ENCODE assay signal across 8 cellular contexts in genomic region chr6:41505084-41506049, GRCh38. TPM values are rescaled to one million over a fixed set of nuclear protein-coding genes. Genes with fewer than 3 reads are reported as not detected.
DNase-seq lines count a peak whose midpoint lies in the region; ATAC-seq and TF ChIP-seq lines count a peak whose summit lies in the region.

No MANE protein-coding gene starts in this region.

- no peaks in the 10 kb centered on the region for H3K9me2 ChIP-seq in PC-3 (replicated peaks; ENCODE audit: low read length)

- peak overlapping the region; percentile 74 for H2BK120ac ChIP-seq in mesenchymal stem cell (ENCODE audit: low read depth, low read length)

- no peak overlapping the region for H4K91ac ChIP-seq in mesenchymal stem cell (ENCODE audit: low read length)

- H3K4me2 ChIP-seq in PC-3 (ENCODE audit: low read length) (peak overlapping the region; percentile 86), mesenchymal stem cell (ENCODE audit: low read length, poor library complexity, severe bottlenecking) (peak overlapping the region; percentile 81)

- H2AFZ ChIP-seq in PC-3 (ENCODE audit: low read length): peak overlapping the region; percentile 77
- no peak overlapping the region for H2AFZ ChIP-seq in mesenchymal stem cell (ENCODE audit: low read depth, low read length)

- TF ChIP-seq POLR2A in testis (IDR thresholded peaks at IDR 0.05): no peak

- H3K4me1 ChIP-seq in PC-3 (ENCODE audit: insufficient read depth, low read length): peaks cover 14% of the 10 kb centered on the region
- H3K4me1 ChIP-seq in mesenchymal stem cell (ENCODE audit: control insufficient read depth, insufficient read depth, low read depth, low read length): peaks cover 22% of the 10 kb centered on the region
- peaks cover 29% of the 10 kb centered on the region for H3K4me1 ChIP-seq in testis

- BruUV-seq in PC-3 (replicated peaks; lab: Mats Ljungman, UMichigan): no TSS peak

- TF ChIP-seq CTCF in PC-3 (conservative IDR thresholded peaks at IDR 0.05; ENCODE audit: low read depth, low read length) (no peak), testis (IDR thresholded peaks at IDR 0.05) (peak in 1 of 3 experiments; percentile 1)

- peak overlapping the region in 1 of 2 experiments; percentile 66 for H3K4ac ChIP-seq in mesenchymal stem cell (ENCODE audit: low read depth in 1 of 2, low read length in 2 of 2)

- H3K4me3 ChIP-seq in PC-3 (ENCODE audit: low read length) (peak overlapping the region; percentile 71), mesenchymal stem cell (ENCODE audit: insufficient read depth in 1 of 2, low read depth in 1 of 2, low read length in 2 of 2) (peak overlapping the region; percentile 14 to 72), testis (peak overlapping the region; percentile 1 to 47)

- peak overlapping the region; percentile 65 for H4K8ac ChIP-seq in mesenchymal stem cell (ENCODE audit: low read length)

- H3K27ac ChIP-seq in PC-3 (ENCODE audit: low read length) (no peak overlapping the region), mesenchymal stem cell (ENCODE audit: low read length, poor library complexity, severe bottlenecking) (no peak overlapping the region), testis (peak overlapping the region; percentile 35 to 83)

- no peak overlapping the region for H3K14ac ChIP-seq in mesenchymal stem cell (ENCODE audit: low read length in 2 of 2)

- no peak overlapping the region for H2AK5ac ChIP-seq in mesenchymal stem cell (ENCODE audit: low read length, severe bottlenecking)

- DNase-seq in DMS 273 treated with DMSO at 0.1 percent for 48 hours (lab: John Stamatoyannopoulos, UW) (peak; percentile 30), PC-3 (peak; percentile 27), epidermal melanocyte (ENCODE audit: insufficient read length, low spot score) (peak; percentile 30), mesenchymal stem cell (peak; percentile 91), testis (peak; percentile 84), COLO829 (ENCODE audit: low spot score) (no peak), GF-D8 (lab: John Stamatoyannopoulos, UW) (no peak)

- H3K27me3 ChIP-seq in PC-3 (ENCODE audit: low read length) (peaks cover 29% of the 10 kb centered on the region), mesenchymal stem cell (ENCODE audit: control insufficient read depth in 1 of 2, insufficient read depth in 1 of 2, low read length in 2 of 2) (peaks cover 52 to 61% of the 10 kb centered on the region in 2 experiments), testis (no peaks in the 10 kb centered on the region)

- H3K23ac ChIP-seq in mesenchymal stem cell (ENCODE audit: low read length in 2 of 2): peak overlapping the region in 1 of 2 experiments; percentile 28

- H3K79me2 ChIP-seq in PC-3 (ENCODE audit: low read length): no peaks in the 10 kb centered on the region

- H3K9me3 ChIP-seq in PC-3 (ENCODE audit: low read length): no peaks in the 10 kb centered on the region
- H3K9me3 ChIP-seq in mesenchymal stem cell (ENCODE audit: control insufficient read depth, low read length): no peaks in the 10 kb centered on the region
- H3K9me3 ChIP-seq in testis: no peaks in the 10 kb centered on the region

- ATAC-seq in GM21381 (IDR thresholded peaks at IDR 0.05; ENCODE audit: unreplicated experiment) (peak; percentile 55), PC-3 (peak; percentile 36; the same call in 1 of the 2 replicates)

- H3K9ac ChIP-seq in PC-3 (ENCODE audit: low read length) (no peak overlapping the region), mesenchymal stem cell (ENCODE audit: low read length) (peak overlapping the region; percentile 41)

- H2BK5ac ChIP-seq in mesenchymal stem cell (ENCODE audit: low read depth, low read length, poor library complexity, severe bottlenecking): no peak overlapping the region

- no peaks in the 10 kb centered on the region for H3K79me1 ChIP-seq in mesenchymal stem cell (replicated peaks; ENCODE audit: low read length, poor library complexity, severe bottlenecking)

- peak overlapping the region; percentile 28 to 89 for H3K18ac ChIP-seq in mesenchymal stem cell (ENCODE audit: low read depth in 1 of 2, low read length in 2 of 2)

- intact Hi-C loops in PC-3 (cut with micrococcal nuclease) (no loop called here), testis (cut with DNase I; ENCODE audit: low total_unique reads) (no loop called here)

- H2BK15ac ChIP-seq in mesenchymal stem cell (ENCODE audit: low read depth, poor library complexity, severe bottlenecking): peak overlapping the region; percentile 65

- H2BK12ac ChIP-seq in mesenchymal stem cell (ENCODE audit: low read length in 2 of 2): peak overlapping the region; percentile 14 to 70

- CTCF ChIA-PET in PC-3 (lab: Charles Lee): no interaction called here

- WGBS in mesenchymal stem cell: 3% methylated on average over 55 of the region's 62 CpGs
- 2% methylated on average over 29 to 62 of the region's 62 CpGs for WGBS in testis, 2 donors

- H3F3A ChIP-seq in PC-3 (ENCODE audit: low read length, unreplicated experiment): no peaks in the 10 kb centered on the region

- H3K36me3 ChIP-seq in PC-3 (ENCODE audit: low read depth, low read length) (no peaks in the 10 kb centered on the region), mesenchymal stem cell (ENCODE audit: control insufficient read depth in 1 of 2, insufficient read depth in 2 of 2, low read depth in 1 of 2, low read length in 2 of 2) (no peaks in the 10 kb centered on the region), testis (ENCODE audit: low read depth, missing control alignments) (no peaks in the 10 kb centered on the region)

- POLR2A ChIA-PET in PC-3 (lab: Charles Lee; ENCODE audit: unreplicated experiment): no interaction called here

- no peaks in the 10 kb centered on the region for H4K20me1 ChIP-seq in PC-3 (ENCODE audit: low read length)

RNA-seq across cellular contexts. Expression of gene FOXP4, which starts 40.8 kb away (rescaled TPM):
- 6.7 and 15.5 TPM in 2 replicates for total RNA-seq in PC-3 (2014; rRNA removed)
- polyA plus RNA-seq in mesenchymal stem cell (2013, experiment 1 of 2): 23.4 TPM
- 22.7 TPM for polyA plus RNA-seq in mesenchymal stem cell (2013, experiment 2 of 2)
- total RNA-seq in testis: 10 to 100 TPM; 39.7 to 50.2 TPM
- 38.0 TPM for polyA plus RNA-seq in testis (ENCODE audit: insufficient read depth, low read depth, low replicate concordance)

Comparison
In these comparisons a context has a peak if more than half of its experiments do, and no peak if none do; other contexts are left out.
1. DNase-seq: peak in DMS 273 treated with DMSO at 0.1 percent for 48 hours (single experiment), PC-3 (single experiment), epidermal melanocyte (single experiment), mesenchymal stem cell (single experiment) and testis (single experiment); none in COLO829 (single experiment) and GF-D8 (single experiment).
2. H3K27ac ChIP-seq: peak in testis (2 of 2); none in PC-3 (single experiment) and mesenchymal stem cell (single experiment).
3. Peak in every context shown above with its lines, with median percentiles within 50 percentile points of each other: H3K4me3 ChIP-seq.